In the genomic region with DNA sequence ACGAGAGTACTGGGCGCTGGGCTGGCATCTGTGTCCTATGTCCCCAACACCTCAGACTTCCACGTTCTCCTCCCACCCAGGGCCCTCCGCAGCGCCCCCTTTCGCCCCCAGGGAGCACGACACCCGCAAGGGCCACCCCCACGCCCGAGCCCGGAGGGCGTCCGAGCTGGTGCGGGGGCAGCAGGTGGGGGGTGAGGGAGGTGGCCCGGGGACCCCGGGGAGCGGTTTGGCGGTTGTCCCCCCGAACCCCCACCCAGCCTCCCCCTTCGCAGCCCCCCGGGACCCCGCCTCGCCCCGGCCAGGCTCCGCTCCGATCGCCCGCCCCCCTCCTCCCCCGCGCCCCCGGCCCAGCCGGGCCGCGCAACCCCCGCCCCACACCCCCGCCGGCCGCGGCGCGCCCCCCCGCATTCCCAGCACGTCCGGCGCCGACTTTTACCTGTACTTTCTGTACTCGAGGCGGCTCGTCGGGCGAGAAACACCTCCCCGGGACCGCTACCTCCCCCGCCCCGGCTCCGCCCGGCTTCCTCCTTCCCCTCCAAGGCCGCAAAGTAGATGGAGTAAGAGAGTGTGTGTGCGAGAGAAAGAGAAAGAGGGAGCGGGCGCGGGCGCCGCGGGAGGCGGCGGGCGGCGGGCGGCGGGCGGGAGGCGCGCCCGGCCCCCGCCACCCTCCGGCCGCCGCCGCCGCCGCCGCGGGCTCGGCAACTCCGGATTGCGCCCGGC, we compare ENCODE assay signal across 9 cellular contexts.
DNase-seq lines count a peak whose midpoint lies in the region; FAIRE-seq and TF ChIP-seq lines count a peak whose summit lies in the region.
"Had no signal": no experiment of that assay in that cellular context is flagged by ENCODE, and none has a peak within 500 bp of the region (broad histone marks: within the 10 kb centered on the region; RNA-seq: fewer than 3 reads in every experiment).

No MANE protein-coding gene starts in this region.

- DNase-seq in HFF-Myc (ENCODE audit: extremely low read depth, low read depth) (no peak), SW480 (ENCODE audit: low spot score) (peak; percentile 40), astrocyte of the cerebellum (ENCODE audit: low read depth) (no peak), iPS-NIHi11 (ENCODE audit: low spot score) (peak; percentile 80), RCC 7860 (ENCODE audit: low spot score) (no peak), NCI-H1417 treated with DMSO at 0.1 percent for 48 hours (lab: John Stamatoyannopoulos, UW) (no peak)
- DNase-seq in stimulated activated CD4-positive, alpha-beta T cell treated with anti-CD3 and anti-CD28 coated beads, Interleukin-4, amount 100 ng/mL, for 1 hour: peak; percentile 55

- TF ChIP-seq CTCF in DOHH2 (IDR thresholded peaks at IDR 0.05; ENCODE audit: low read depth, low read length, poor library complexity, severe bottlenecking) (peak; percentile 52), HFF-Myc (IDR thresholded peaks at IDR 0.05; ENCODE audit: low read depth, low read length, missing control alignments) (peak; percentile 65), astrocyte of the cerebellum (IDR thresholded peaks at IDR 0.05; ENCODE audit: low read depth, low read length, missing control alignments) (peak; percentile 72)

- no peaks in the 10 kb centered on the region for H3K36me3 ChIP-seq in DOHH2 (ENCODE audit: control insufficient read depth, low read length)

- H3K4me3 ChIP-seq in DOHH2 (ENCODE audit: low read length): no peak overlapping the region
- peak overlapping the region; percentile 47 for H3K4me3 ChIP-seq in HFF-Myc (replicated peaks; ENCODE audit: low read depth, low read length)
- peak overlapping the region; percentile 63 for H3K4me3 ChIP-seq in astrocyte of the cerebellum (ENCODE audit: low read depth, low read length)

- H3K27me3 ChIP-seq in DOHH2 (ENCODE audit: control insufficient read depth, low read length): peaks cover 40% of the 10 kb centered on the region

- H3K27ac ChIP-seq in DOHH2 (ENCODE audit: low read depth, low read length): no peak overlapping the region
- H3K27ac ChIP-seq: SK-N-MC had no signal

- H3K9me3 ChIP-seq in DOHH2 (ENCODE audit: control insufficient read depth, insufficient read depth, low read length): no peaks in the 10 kb centered on the region; the same call in 1 of the 2 replicates

- no peak for FAIRE-seq in RCC 7860 (lab: Jason Lieb, UNC)

- H3K4me2 ChIP-seq in DOHH2 (ENCODE audit: low read length): no peak overlapping the region

- in situ Hi-C loops in astrocyte of the cerebellum (cut with HindIII; ENCODE audit: low sequenced_read_pairs): no loop called here

- H3F3A ChIP-seq in DOHH2 (ENCODE audit: control insufficient read depth, insufficient read depth): no peaks in the 10 kb centered on the region

- no peaks in the 10 kb centered on the region for H3K79me2 ChIP-seq in DOHH2 (ENCODE audit: control insufficient read depth, low read length)

- no peaks in the 10 kb centered on the region for H3K9me2 ChIP-seq in DOHH2 (replicated peaks; ENCODE audit: control insufficient read depth, low read length)

- H3K4me1 ChIP-seq in DOHH2 (ENCODE audit: control insufficient read depth, low read length): no peaks in the 10 kb centered on the region

- no peaks in the 10 kb centered on the region for H4K20me1 ChIP-seq in DOHH2 (ENCODE audit: control insufficient read depth, insufficient read depth, low read depth, low read length)

Comparison
In these comparisons a context has a peak if more than half of its experiments do, and no peak if none do; other contexts are left out.
1. DNase-seq: peak in SW480 (single experiment), iPS-NIHi11 (single experiment) and stimulated activated CD4-positive, alpha-beta T cell treated with anti-CD3 and anti-CD28 coated beads, Interleukin-4, amount 100 ng/mL, for 1 hour (single experiment); none in HFF-Myc (single experiment), astrocyte of the cerebellum (single experiment), RCC 7860 (single experiment) and NCI-H1417 treated with DMSO at 0.1 percent for 48 hours (single experiment).
2. Peak in every context shown above with its lines, with median percentiles within 50 percentile points of each other: CTCF ChIP-seq.